ENCODE assay signal across 8 cellular contexts in the genomic region with DNA sequence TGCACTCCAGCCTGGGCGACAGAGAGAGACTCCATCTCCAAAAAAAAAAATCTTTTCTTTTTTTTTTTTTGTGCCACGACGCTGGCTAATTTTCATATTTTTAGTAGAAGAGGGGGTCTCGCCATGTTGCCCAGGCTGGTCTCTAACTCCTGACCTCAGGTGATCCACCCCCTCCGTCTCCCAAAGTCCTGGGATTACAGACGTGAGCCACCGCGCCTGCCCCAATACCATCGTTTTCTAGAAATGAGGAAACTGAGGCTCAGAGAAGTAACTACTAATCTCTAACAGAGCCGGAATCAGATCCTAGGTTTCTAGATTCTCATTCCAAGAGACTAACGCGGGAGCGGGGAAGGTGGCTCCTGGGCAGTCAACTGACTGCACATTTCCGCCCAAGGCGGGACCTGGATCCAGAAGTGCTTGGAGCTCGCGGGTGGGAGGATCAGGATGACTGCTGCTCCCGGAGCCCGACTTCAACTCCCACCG. TPM values are rescaled to one million over a fixed set of nuclear protein-coding genes. Genes with fewer than 3 reads are reported as not detected.
DNase-seq lines count a peak whose midpoint lies in the region; ATAC-seq and TF ChIP-seq lines count a peak whose summit lies in the region.

No MANE protein-coding gene starts in this region.

- H3F3A ChIP-seq in Loucy (ENCODE audit: low read depth): no peaks in the 10 kb centered on the region

- TF ChIP-seq POLR2A in thyroid gland (IDR thresholded peaks at IDR 0.05): no peak

- ATAC-seq in GM19351 (IDR thresholded peaks at IDR 0.05; ENCODE audit: unreplicated experiment) (peak; percentile 21), left lung (peak; percentile 60)

- H3K27me3 ChIP-seq in Loucy (ENCODE audit: insufficient read depth, low read length, poor library complexity, severe bottlenecking): no peaks in the 10 kb centered on the region
- no peaks in the 10 kb centered on the region for H3K27me3 ChIP-seq in left lung
- no peaks in the 10 kb centered on the region for H3K27me3 ChIP-seq in thyroid gland

- peak overlapping the region; percentile 88 for H3K9ac ChIP-seq in Loucy (ENCODE audit: low read depth, low read length, poor library complexity, severe bottlenecking)

- in situ Hi-C loops in T47D (cut with HindIII; ENCODE audit: low pct_unique_long_range_greater_than_20kb, low sequenced_read_pairs): no loop called here

- H3K79me2 ChIP-seq in Loucy (ENCODE audit: insufficient read depth, low read length): no peaks in the 10 kb centered on the region

- WGBS in thyroid gland, 2 donors: 1% methylated on average over 17 of the region's 20 CpGs

- no peaks in the 10 kb centered on the region for H3K9me3 ChIP-seq in Loucy (ENCODE audit: insufficient read depth, low read depth, low read length)
- no peaks in the 10 kb centered on the region for H3K9me3 ChIP-seq in left lung
- no peaks in the 10 kb centered on the region for H3K9me3 ChIP-seq in thyroid gland

- peak overlapping the region; percentile 95 for H3K4me3 ChIP-seq in AG10803 (ENCODE audit: low read length)
- peak overlapping the region; percentile 93 for H3K4me3 ChIP-seq in Loucy (ENCODE audit: low read length, poor library complexity, severe bottlenecking)
- peak overlapping the region; percentile 80 to 88 for H3K4me3 ChIP-seq in left lung
- peak overlapping the region in 2 of 3 donors; percentile 26 to 92 for H3K4me3 ChIP-seq in thyroid gland (replicated peaks in 1 of 3)

- H3K4me1 ChIP-seq in Loucy (ENCODE audit: insufficient read depth, low read length, poor library complexity, severe bottlenecking) (peaks cover 20% of the 10 kb centered on the region), left lung (peaks cover 0 to 35% of the 10 kb centered on the region in 2 donors), thyroid gland (peaks cover 15 to 16% of the 10 kb centered on the region in 2 donors)

- no peak for DNase-seq in AG10803 (ENCODE audit: low read depth)
- peak; percentile 73 to 84 for DNase-seq in T47D (ENCODE audit: low read depth in 1 of 2, low spot score in 1 of 2)
- no peak for DNase-seq in left lung
- DNase-seq in thyroid gland: peak in 1 of 2 donors; percentile 72
- DNase-seq in NCI-H1930 (lab: John Stamatoyannopoulos, UW): no peak
- no peak for DNase-seq in stimulated activated CD4-positive, alpha-beta T cell treated with anti-CD3 and anti-CD28 coated beads, Interleukin-12 subunit alpha, Interleukin-12 subunit beta, amount 100 ng/mL, for 4 hours

- H2AFZ ChIP-seq in Loucy (ENCODE audit: low read length): peak overlapping the region; percentile 96

- H3K36me3 ChIP-seq in Loucy (ENCODE audit: insufficient read depth, low read length) (no peaks in the 10 kb centered on the region), left lung (no peaks in the 10 kb centered on the region), thyroid gland (no peaks in the 10 kb centered on the region)

- H3K4me2 ChIP-seq in Loucy (ENCODE audit: low read depth, low read length, poor library complexity, severe bottlenecking): peak overlapping the region; percentile 89

- H4K20me1 ChIP-seq in Loucy (ENCODE audit: insufficient read depth, low read length, poor library complexity, severe bottlenecking): no peaks in the 10 kb centered on the region

- TF ChIP-seq CTCF in AG10803 (conservative IDR thresholded peaks at IDR 0.05; ENCODE audit: low read length): no peak
- TF ChIP-seq CTCF in Loucy (conservative IDR thresholded peaks at IDR 0.05; ENCODE audit: low read length): no peak
- no peak for TF ChIP-seq CTCF in left lung (IDR thresholded peaks at IDR 0.05)
- TF ChIP-seq CTCF in thyroid gland (IDR thresholded peaks at IDR 0.05): no peak

- intact Hi-C loops in left lung (cut with DNase I) (loop anchor here in 1 of 2 donors (2.0 kb wide), 1 partner anchor 54 kb away; no protein-coding TSS in a partner anchor), thyroid gland (cut with DNase I) (loop anchor here (5.0 kb wide), 1 partner anchor 235 kb away; no protein-coding TSS in a partner anchor)

- H3K27ac ChIP-seq in left lung (peak overlapping the region; percentile 98 to 99), thyroid gland (peak overlapping the region; percentile 95 to 97 (median 96))

- H3K9me2 ChIP-seq in Loucy (replicated peaks; ENCODE audit: low read depth, low read length): no peaks in the 10 kb centered on the region

RNA-seq across cellular contexts. Expression of a gene that starts 13.6 kb away (rescaled TPM):
- 10 to 100 TPM; 28.7 to 44.9 TPM for total RNA-seq in left lung
- 10 to 100 TPM; 50.5 to 59.9 (median 54.4) TPM for total RNA-seq in thyroid gland

RNA-seq across cellular contexts. Expression of a gene that starts 27.8 kb away (rescaled TPM):
- 10 to 100 TPM; 48.0 to 81.2 TPM for total RNA-seq in left lung
- total RNA-seq in thyroid gland: 10 to 100 TPM; 27.9 to 36.8 (median 31.5) TPM

RNA-seq across cellular contexts. Expression of a gene that starts 36.4 kb away (rescaled TPM):
- total RNA-seq in left lung (10 to 100 TPM; 67.7 to 77.3 TPM), thyroid gland (100 to 1,000 TPM in 1 of 4 donors, 10 to 100 TPM in 3; 38.6 to 105 (median 60.6) TPM)

RNA-seq across cellular contexts. Expression of a gene that starts 50.6 kb away (rescaled TPM):
- 100 to 1,000 TPM in 1 of 2 donors, 10 to 100 TPM in 1; 55.2 to 118 TPM for total RNA-seq in left lung
- total RNA-seq in thyroid gland: 10 to 100 TPM; 32.8 to 55.8 (median 40.6) TPM

RNA-seq across cellular contexts. Expression of a gene that starts 56.5 kb away (rescaled TPM):
- total RNA-seq in left lung (1 to 10 TPM; 7.3 to 9.2 TPM), thyroid gland (1 to 10 TPM; 4.3 to 9.4 (median 6.9) TPM)

Comparison
In these comparisons a context has a peak if more than half of its experiments do, and no peak if none do; other contexts are left out.
1. DNase-seq: peak in T47D (2 of 2); none in AG10803 (single experiment), left lung (0 of 2), NCI-H1930 (0 of 2) and stimulated activated CD4-positive, alpha-beta T cell treated with anti-CD3 and anti-CD28 coated beads, Interleukin-12 subunit alpha, Interleukin-12 subunit beta, amount 100 ng/mL, for 4 hours (single experiment).
2. Peak in every context shown above with its lines, with median percentiles within 50 percentile points of each other: H3K4me3 ChIP-seq.